In the genomic region with DNA sequence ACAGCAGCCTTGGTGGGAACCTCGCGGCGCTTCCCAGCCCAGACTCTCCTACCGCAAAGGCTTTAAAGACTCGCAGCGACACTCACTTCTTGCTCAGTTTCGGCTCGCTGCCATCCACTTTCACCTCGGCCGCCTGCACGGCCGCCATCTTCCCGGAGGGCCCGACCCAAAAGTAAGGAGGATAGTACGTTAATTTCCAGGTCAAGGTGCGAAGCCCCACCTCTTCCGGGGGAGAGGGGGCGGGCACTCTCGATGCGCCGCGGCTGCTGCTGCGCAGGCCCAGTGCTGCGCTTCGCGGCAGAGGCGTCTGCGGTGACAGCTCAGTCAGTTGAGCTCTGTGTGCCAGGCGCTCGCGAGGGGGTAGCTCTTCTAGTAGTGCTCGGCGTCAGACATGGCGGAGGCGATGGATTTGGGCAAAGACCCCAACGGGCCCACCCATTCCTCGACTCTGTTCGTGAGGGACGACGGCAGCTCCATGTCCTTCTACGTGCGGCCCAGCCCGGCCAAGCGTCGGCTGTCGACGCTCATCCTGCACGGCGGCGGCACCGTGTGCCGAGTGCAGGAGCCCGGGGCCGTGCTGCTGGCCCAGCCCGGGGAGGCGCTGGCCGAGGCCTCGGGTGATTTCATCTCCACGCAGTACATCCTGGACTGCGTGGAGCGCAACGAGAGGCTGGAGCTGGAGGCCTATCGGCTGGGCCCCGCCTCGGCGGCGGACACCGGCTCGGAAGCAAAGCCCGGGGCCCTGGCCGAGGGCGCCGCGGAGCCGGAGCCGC, we compare ENCODE assay signal across 1 cellular context.
TF ChIP-seq lines count a peak whose summit lies in the region.

Gene KARS1, minus strand, starts transcription at position 174 of the 773 bp plus-strand sequence. Its CDS starts 26 bp downstream, at position 148.
A gene with protein sequence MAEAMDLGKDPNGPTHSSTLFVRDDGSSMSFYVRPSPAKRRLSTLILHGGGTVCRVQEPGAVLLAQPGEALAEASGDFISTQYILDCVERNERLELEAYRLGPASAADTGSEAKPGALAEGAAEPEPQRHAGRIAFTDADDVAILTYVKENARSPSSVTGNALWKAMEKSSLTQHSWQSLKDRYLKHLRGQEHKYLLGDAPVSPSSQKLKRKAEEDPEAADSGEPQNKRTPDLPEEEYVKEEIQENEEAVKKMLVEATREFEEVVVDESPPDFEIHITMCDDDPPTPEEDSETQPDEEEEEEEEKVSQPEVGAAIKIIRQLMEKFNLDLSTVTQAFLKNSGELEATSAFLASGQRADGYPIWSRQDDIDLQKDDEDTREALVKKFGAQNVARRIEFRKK (plus strand): TSS at position 282 of the 773 bp plus-strand sequence. CDS start 110 bp downstream, at position 392.

TF ChIP-seq in GM12878, 131 proteins besides CTCF, POLR2A, EP300 and RAD21 (continued from another document):
- TF ChIP-seq, protein P1, sequence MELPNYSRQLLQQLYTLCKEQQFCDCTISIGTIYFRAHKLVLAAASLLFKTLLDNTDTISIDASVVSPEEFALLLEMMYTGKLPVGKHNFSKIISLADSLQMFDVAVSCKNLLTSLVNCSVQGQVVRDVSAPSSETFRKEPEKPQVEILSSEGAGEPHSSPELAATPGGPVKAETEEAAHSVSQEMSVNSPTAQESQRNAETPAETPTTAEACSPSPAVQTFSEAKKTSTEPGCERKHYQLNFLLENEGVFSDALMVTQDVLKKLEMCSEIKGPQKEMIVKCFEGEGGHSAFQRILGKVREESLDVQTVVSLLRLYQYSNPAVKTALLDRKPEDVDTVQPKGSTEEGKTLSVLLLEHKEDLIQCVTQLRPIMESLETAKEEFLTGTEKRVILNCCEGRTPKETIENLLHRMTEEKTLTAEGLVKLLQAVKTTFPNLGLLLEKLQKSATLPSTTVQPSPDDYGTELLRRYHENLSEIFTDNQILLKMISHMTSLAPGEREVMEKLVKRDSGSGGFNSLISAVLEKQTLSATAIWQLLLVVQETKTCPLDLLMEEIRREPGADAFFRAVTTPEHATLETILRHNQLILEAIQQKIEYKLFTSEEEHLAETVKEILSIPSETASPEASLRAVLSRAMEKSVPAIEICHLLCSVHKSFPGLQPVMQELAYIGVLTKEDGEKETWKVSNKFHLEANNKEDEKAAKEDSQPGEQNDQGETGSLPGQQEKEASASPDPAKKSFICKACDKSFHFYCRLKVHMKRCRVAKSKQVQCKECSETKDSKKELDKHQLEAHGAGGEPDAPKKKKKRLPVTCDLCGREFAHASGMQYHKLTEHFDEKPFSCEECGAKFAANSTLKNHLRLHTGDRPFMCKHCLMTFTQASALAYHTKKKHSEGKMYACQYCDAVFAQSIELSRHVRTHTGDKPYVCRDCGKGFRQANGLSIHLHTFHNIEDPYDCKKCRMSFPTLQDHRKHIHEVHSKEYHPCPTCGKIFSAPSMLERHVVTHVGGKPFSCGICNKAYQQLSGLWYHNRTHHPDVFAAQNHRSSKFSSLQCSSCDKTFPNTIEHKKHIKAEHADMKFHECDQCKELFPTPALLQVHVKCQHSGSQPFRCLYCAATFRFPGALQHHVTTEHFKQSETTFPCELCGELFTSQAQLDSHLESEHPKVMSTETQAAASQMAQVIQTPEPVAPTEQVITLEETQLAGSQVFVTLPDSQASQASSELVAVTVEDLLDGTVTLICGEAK (IDR thresholded peaks at IDR 0.05; ENCODE audit: borderline replicate concordance) = peak; percentile 93
- TF ChIP-seq BCL3 (IDR thresholded peaks at IDR 0.05; ENCODE audit: borderline replicate concordance, insufficient read depth, low read depth, low read length, poor library complexity, severe bottlenecking) = peak; percentile 46
- TF ChIP-seq CEBPZ (IDR thresholded peaks at IDR 0.05; ENCODE audit: low read depth, low read length) = no peak
- no peak; the same call in 1 of the 2 replicates for TF ChIP-seq MAX (IDR thresholded peaks at IDR 0.05; ENCODE audit: low read depth, low read length)
- TF ChIP-seq GABPA (IDR thresholded peaks at IDR 0.05; ENCODE audit: low read depth) = peak; percentile 93
- TF ChIP-seq SMAD1 (IDR thresholded peaks at IDR 0.05; ENCODE audit: low read depth, partially characterized antibody) = peak; percentile 51
- peak; percentile 41; the same call in 1 of the 2 replicates for TF ChIP-seq SMARCA5 (IDR thresholded peaks at IDR 0.05)
- peak; percentile 98 for TF ChIP-seq POLR2AphosphoS5 (IDR thresholded peaks at IDR 0.05; ENCODE audit: low read length)
- TF ChIP-seq YY1 (IDR thresholded peaks at IDR 0.05; ENCODE audit: low read depth, low read length) = peak; percentile 98
- TF ChIP-seq SP1 (IDR thresholded peaks at IDR 0.05; ENCODE audit: low read depth, low read length) = peak; percentile 52
- TF ChIP-seq, protein P2, sequence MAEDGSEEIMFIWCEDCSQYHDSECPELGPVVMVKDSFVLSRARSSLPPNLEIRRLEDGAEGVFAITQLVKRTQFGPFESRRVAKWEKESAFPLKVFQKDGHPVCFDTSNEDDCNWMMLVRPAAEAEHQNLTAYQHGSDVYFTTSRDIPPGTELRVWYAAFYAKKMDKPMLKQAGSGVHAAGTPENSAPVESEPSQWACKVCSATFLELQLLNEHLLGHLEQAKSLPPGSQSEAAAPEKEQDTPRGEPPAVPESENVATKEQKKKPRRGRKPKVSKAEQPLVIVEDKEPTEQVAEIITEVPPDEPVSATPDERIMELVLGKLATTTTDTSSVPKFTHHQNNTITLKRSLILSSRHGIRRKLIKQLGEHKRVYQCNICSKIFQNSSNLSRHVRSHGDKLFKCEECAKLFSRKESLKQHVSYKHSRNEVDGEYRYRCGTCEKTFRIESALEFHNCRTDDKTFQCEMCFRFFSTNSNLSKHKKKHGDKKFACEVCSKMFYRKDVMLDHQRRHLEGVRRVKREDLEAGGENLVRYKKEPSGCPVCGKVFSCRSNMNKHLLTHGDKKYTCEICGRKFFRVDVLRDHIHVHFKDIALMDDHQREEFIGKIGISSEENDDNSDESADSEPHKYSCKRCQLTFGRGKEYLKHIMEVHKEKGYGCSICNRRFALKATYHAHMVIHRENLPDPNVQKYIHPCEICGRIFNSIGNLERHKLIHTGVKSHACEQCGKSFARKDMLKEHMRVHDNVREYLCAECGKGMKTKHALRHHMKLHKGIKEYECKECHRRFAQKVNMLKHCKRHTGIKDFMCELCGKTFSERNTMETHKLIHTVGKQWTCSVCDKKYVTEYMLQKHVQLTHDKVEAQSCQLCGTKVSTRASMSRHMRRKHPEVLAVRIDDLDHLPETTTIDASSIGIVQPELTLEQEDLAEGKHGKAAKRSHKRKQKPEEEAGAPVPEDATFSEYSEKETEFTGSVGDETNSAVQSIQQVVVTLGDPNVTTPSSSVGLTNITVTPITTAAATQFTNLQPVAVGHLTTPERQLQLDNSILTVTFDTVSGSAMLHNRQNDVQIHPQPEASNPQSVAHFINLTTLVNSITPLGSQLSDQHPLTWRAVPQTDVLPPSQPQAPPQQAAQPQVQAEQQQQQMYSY (CRISPR knock-in tag; IDR thresholded peaks at IDR 0.05) = no peak
- TF ChIP-seq MYB (IDR thresholded peaks at IDR 0.05; ENCODE audit: borderline replicate concordance, low read depth, low read length) = 0 out of 2 replicates have a peak, but pooled peaks have one; percentile 7
- peak; percentile 54 for TF ChIP-seq SIX5 (IDR thresholded peaks at IDR 0.05; ENCODE audit: low read depth, low read length, severe bottlenecking)
- 0 out of 2 replicates have a peak, but pooled peaks have one; percentile 4 for TF ChIP-seq MEF2A (IDR thresholded peaks at IDR 0.05; ENCODE audit: insufficient read depth, low read depth, low read length)
- peak; percentile 42 for TF ChIP-seq PBX3 (IDR thresholded peaks at IDR 0.05; ENCODE audit: insufficient replicate concordance, low read depth, low read length)
- TF ChIP-seq NR2F1 (conservative IDR thresholded peaks at IDR 0.05) = 0 out of 2 replicates have a peak, but pooled peaks have one; percentile 33
- TF ChIP-seq STAT1 (conservative IDR thresholded peaks at IDR 0.05) = no peak
- no peak for TF ChIP-seq RCOR1 (conservative IDR thresholded peaks at IDR 0.05; ENCODE audit: low read depth, low read length)
- TF ChIP-seq TBL1XR1 (IDR thresholded peaks at IDR 0.05; ENCODE audit: low read depth, low read length) = 0 out of 2 replicates have a peak, but pooled peaks have one; percentile 29
- TF ChIP-seq RB1 (IDR thresholded peaks at IDR 0.05; ENCODE audit: borderline replicate concordance) = peak; percentile 42; the same call in 1 of the 2 replicates
- peak; percentile 51 for TF ChIP-seq CREM (IDR thresholded peaks at IDR 0.05; ENCODE audit: low read depth)
- TF ChIP-seq SREBF1 (IDR thresholded peaks at IDR 0.05; ENCODE audit: low read length) = peak; percentile 13; the same call in 1 of the 2 replicates
- peak; percentile 92; the same call in 1 of the 2 replicates for TF ChIP-seq POLR2AphosphoS2 (IDR thresholded peaks at IDR 0.05; ENCODE audit: low read depth, low read length)
- TF ChIP-seq DPF2 (IDR thresholded peaks at IDR 0.05) = peak; percentile 68; the same call in 1 of the 2 replicates
- peak; percentile 31 for TF ChIP-seq KLF5 (IDR thresholded peaks at IDR 0.05; ENCODE audit: partially characterized antibody)
- peak; percentile 60 for TF ChIP-seq GATAD2B (conservative IDR thresholded peaks at IDR 0.05; ENCODE audit: low read depth)
- TF ChIP-seq BACH1 (IDR thresholded peaks at IDR 0.05; ENCODE audit: borderline replicate concordance) = peak; percentile 40; the same call in 1 of the 2 replicates
- TF ChIP-seq ZNF24 (IDR thresholded peaks at IDR 0.05) = no peak
- peak; percentile 91 for TF ChIP-seq SMAD5 (IDR thresholded peaks at IDR 0.05; ENCODE audit: low read depth)
- peak; percentile 85 for TF ChIP-seq MTA2 (IDR thresholded peaks at IDR 0.05; ENCODE audit: low read depth)
- 0 out of 2 replicates have a peak, but pooled peaks have one; percentile 29 for TF ChIP-seq TCF12 (IDR thresholded peaks at IDR 0.05; ENCODE audit: low read depth, low read length)
- TF ChIP-seq FOS (IDR thresholded peaks at IDR 0.05; ENCODE audit: borderline replicate concordance, extremely low read depth, insufficient read length) = no peak
- TF ChIP-seq SIN3A (IDR thresholded peaks at IDR 0.05; ENCODE audit: low read depth, low read length) = peak; percentile 84
- TF ChIP-seq MYC (IDR thresholded peaks at IDR 0.05; ENCODE audit: insufficient read depth, insufficient read length, insufficient replicate concordance, low read length, severe bottlenecking) = peak; percentile 83
- TF ChIP-seq BCL11A (IDR thresholded peaks at IDR 0.05; ENCODE audit: low read depth, low read length) = no peak
